Comparison of ENCODE assay signal across 8 cellular contexts in the genomic region with DNA sequence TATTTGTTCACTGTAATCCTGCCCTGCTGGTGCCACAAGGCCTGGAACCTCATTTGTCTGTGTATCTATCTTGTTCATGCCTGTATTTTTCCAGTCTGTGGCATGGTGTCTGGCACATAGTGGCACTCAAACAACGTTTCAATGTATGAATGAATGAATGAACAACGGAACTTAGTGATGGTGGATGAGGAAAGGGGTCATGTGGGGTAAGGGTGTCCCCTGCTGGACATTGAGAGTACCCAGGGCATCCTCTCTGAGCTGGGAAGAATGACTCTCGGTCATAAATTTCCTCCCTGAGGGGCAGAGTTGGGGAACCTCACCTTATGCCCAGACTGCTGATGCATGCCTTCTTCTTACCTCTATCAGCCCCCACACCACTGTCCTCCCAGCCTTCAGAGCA. TPM values are rescaled to one million over a fixed set of nuclear protein-coding genes. Genes with fewer than 3 reads are reported as not detected.
DNase-seq lines count a peak whose midpoint lies in the region; ATAC-seq, FAIRE-seq and TF ChIP-seq lines count a peak whose summit lies in the region.

No MANE protein-coding gene starts in this region.

- DNase-seq in A549 (ENCODE audit: low read depth in 1 of 2, low spot score in 1 of 2): peak; percentile 68 to 69
- peak; percentile 21 for DNase-seq in GDM1 (lab: John Stamatoyannopoulos, UW)
- DNase-seq in OCI-LY7 (ENCODE audit: low spot score): peak; percentile 40
- peak; percentile 51 for DNase-seq in activated naive CD8-positive, alpha-beta T cell treated with anti-CD3 and anti-CD28 coated beads, Interleukin-2, amount 50 U/mL, for 24 hours
- no peak for DNase-seq in right lobe of liver
- no peak for DNase-seq in mucosa of gallbladder (ENCODE audit: low spot score)

- TF ChIP-seq EP300 in A549 (IDR thresholded peaks at IDR 0.05): no peak

- no peaks in the 10 kb centered on the region for H4K20me1 ChIP-seq in OCI-LY7 (ENCODE audit: insufficient read depth, low read length)

- 5% methylated on average over 3 of the region's 3 CpGs for WGBS in A549 (ENCODE audit: missing lambda C conversion rate)
- WGBS in right lobe of liver (ENCODE audit: insufficient coverage, low coverage, low lambda C conversion rate, missing lambda C conversion rate): 17% methylated on average over 3 of the region's 3 CpGs

- H3K4me1 ChIP-seq in A549 (peaks cover 24% of the 10 kb centered on the region), OCI-LY7 (ENCODE audit: insufficient read depth, low read length, poor library complexity, severe bottlenecking) (no peaks in the 10 kb centered on the region), right lobe of liver (no peaks in the 10 kb centered on the region)

- no peak overlapping the region for H3K4me3 ChIP-seq in A549
- H3K4me3 ChIP-seq in OCI-LY7 (ENCODE audit: low read depth, low read length, poor library complexity, severe bottlenecking): no peak overlapping the region
- H3K4me3 ChIP-seq in right lobe of liver: no peak overlapping the region

- H3K79me2 ChIP-seq in OCI-LY7 (ENCODE audit: insufficient read depth, low read depth, low read length): no peaks in the 10 kb centered on the region

- no peak overlapping the region for H2AFZ ChIP-seq in OCI-LY7 (ENCODE audit: low read length)

- H3K4me1 Mint-ChIP-seq in activated naive CD8-positive, alpha-beta T cell treated with anti-CD3 and anti-CD28 coated beads, Interleukin-2, amount 50 U/mL, for 24 hours: peaks cover 45% of the 10 kb centered on the region

- BruUV-seq in OCI-LY7 (replicated peaks; lab: Mats Ljungman, UMichigan): no TSS peak

- no peaks in the 10 kb centered on the region for H3K9me3 ChIP-seq in A549
- H3K9me3 ChIP-seq in OCI-LY7 (ENCODE audit: low read length): no peaks in the 10 kb centered on the region
- no peaks in the 10 kb centered on the region for H3K9me3 ChIP-seq in right lobe of liver

- peak overlapping the region in 1 of 2 experiments; percentile 7; a peak in 1 of 6 replicates for H3K27ac ChIP-seq in A549
- H3K27ac ChIP-seq in OCI-LY7 (ENCODE audit: low read depth, low read length, poor library complexity, severe bottlenecking): no peak overlapping the region
- no peak overlapping the region for H3K27ac ChIP-seq in right lobe of liver

- TF ChIP-seq POLR2A in A549 (IDR thresholded peaks at IDR 0.05; ENCODE audit: low read length) (no peak), right lobe of liver (IDR thresholded peaks at IDR 0.05) (no peak)

- no peaks in the 10 kb centered on the region for H3K27me3 ChIP-seq in right lobe of liver

- no peaks in the 10 kb centered on the region for H3K9me2 ChIP-seq in OCI-LY7 (ENCODE audit: insufficient read depth, low read length)

- intact Hi-C loops in OCI-LY7 (cut with micrococcal nuclease; ENCODE audit: unreplicated experiment): loop anchor here (1.0 kb wide), 1 partner anchor 106 kb away; no protein-coding TSS in a partner anchor
- intact Hi-C loops in right lobe of liver (cut with DNase I): no loop called here

- CTCF ChIA-PET in A549 (lab: Yijun Ruan, JAX) (interaction anchor here (0.6 to 3.7 kb wide), 43 partner anchors 10 to 287 kb away, joined by 3 to 34 read pairs (median 4); partner anchors contain the start of genes CATSPER4, CEP85, SH3BGRL3 and ZNF593), OCI-LY7 (lab: Charles Lee; ENCODE audit: unreplicated experiment) (interaction anchor here (0.5 kb wide), 1 partner anchor 14 kb away, joined by 5 read pairs; no protein-coding TSS in a partner anchor)

- H3K36me3 ChIP-seq in OCI-LY7 (ENCODE audit: insufficient read depth, low read length): no peaks in the 10 kb centered on the region
- H3K36me3 ChIP-seq in right lobe of liver: no peaks in the 10 kb centered on the region

- FAIRE-seq in A549 (lab: Jason Lieb, UNC): no peak

- no peak overlapping the region for H3K27ac Mint-ChIP-seq in activated naive CD8-positive, alpha-beta T cell treated with anti-CD3 and anti-CD28 coated beads, Interleukin-2, amount 50 U/mL, for 24 hours

- H3K4me2 ChIP-seq in A549 (peak overlapping the region; percentile 22), OCI-LY7 (ENCODE audit: low read length) (no peak overlapping the region)

- no peaks in the 10 kb centered on the region for H3K36me3 Mint-ChIP-seq in activated naive CD8-positive, alpha-beta T cell treated with anti-CD3 and anti-CD28 coated beads, Interleukin-2, amount 50 U/mL, for 24 hours (ENCODE audit: low read depth)

- POLR2A ChIA-PET in A549 (lab: Yijun Ruan, JAX) (no interaction called here), OCI-LY7 (lab: Charles Lee) (no interaction called here)

- TF ChIP-seq CTCF in A549 (IDR thresholded peaks at IDR 0.05): peak; percentile 82
- TF ChIP-seq CTCF in OCI-LY7 (conservative IDR thresholded peaks at IDR 0.05; ENCODE audit: low read length): peak; percentile 69
- peak in 3 of 4 donors; percentile 9 to 38 (median 26) for TF ChIP-seq CTCF in right lobe of liver (IDR thresholded peaks at IDR 0.05)

- H3K4me3 Mint-ChIP-seq in activated naive CD8-positive, alpha-beta T cell treated with anti-CD3 and anti-CD28 coated beads, Interleukin-2, amount 50 U/mL, for 24 hours: no peak overlapping the region

- H3K27me3 Mint-ChIP-seq in activated naive CD8-positive, alpha-beta T cell treated with anti-CD3 and anti-CD28 coated beads, Interleukin-2, amount 50 U/mL, for 24 hours: peaks cover 3% of the 10 kb centered on the region

- ATAC-seq in A549: peak; percentile 91 to 92
- ATAC-seq in activated naive CD8-positive, alpha-beta T cell treated with anti-CD3 and anti-CD28 coated beads, Interleukin-2, amount 50 U/mL, for 24 hours: peak; percentile 55
- ATAC-seq in right lobe of liver: peak in 1 of 4 donors; percentile 30
- ATAC-seq in HG03520 (IDR thresholded peaks at IDR 0.05; ENCODE audit: unreplicated experiment): no peak
- no peak for ATAC-seq in GM21381 (IDR thresholded peaks at IDR 0.05; ENCODE audit: unreplicated experiment)

- H3K9me3 Mint-ChIP-seq in activated naive CD8-positive, alpha-beta T cell treated with anti-CD3 and anti-CD28 coated beads, Interleukin-2, amount 50 U/mL, for 24 hours: no peaks in the 10 kb centered on the region

- peak; percentile 86 to 93 for TF ChIP-seq RAD21 in A549 (conservative IDR thresholded peaks at IDR 0.05 in 1 of 2, IDR thresholded peaks at IDR 0.05 in 1 of 2)

TF ChIP-seq in A549, 52 proteins besides CTCF, POLR2A, EP300 and RAD21:
- TF ChIP-seq SMC3 (IDR thresholded peaks at IDR 0.05) (peak; percentile 82), MAFK (IDR thresholded peaks at IDR 0.05; ENCODE audit: partially characterized antibody) (no peak)

RNA-seq across cellular contexts. Expression of gene ZNF683, which starts 18.9 kb away (rescaled TPM):
- polyA plus RNA-seq in A549 (2011; rRNA removed) (not detected in 2 replicates), A549 (2017; fragmentation: RNase III; extraction: RNeasy Plus Mini Kit Qiagen cat#74134 plus additional on column Dnase treatment) (not detected in 3 replicates)
- polyA plus RNA-seq in A549 (2012; cell fraction: cytosol; rRNA removed): not detected in 2 replicates
- not detected in 2 replicates for polyA plus RNA-seq in A549 (2012; cell fraction: nucleus; rRNA removed)
- not detected in 2 replicates for polyA minus RNA-seq in A549 (2011; rRNA and poly(A)+ RNA removed)
- total RNA-seq in OCI-LY7 (2014; rRNA removed; shearing (Covaris generic)): not detected in 2 replicates
- total RNA-seq in OCI-LY7 (2022) (not detected in 2 replicates), right lobe of liver (under 1 TPM in 1 of 6 experiments, not detected in 5; 0.19 TPM), mucosa of gallbladder (2.9 TPM)

RNA-seq across cellular contexts. Expression of gene LIN28A, which starts 19.2 kb away (rescaled TPM):
- polyA plus RNA-seq in A549 (2011; rRNA removed): 0.03 and 0.04 TPM in 2 replicates
- polyA plus RNA-seq in A549 (2012; cell fraction: cytosol; rRNA removed): not detected in 2 replicates
- 0.01 and 0.02 TPM in 2 replicates for polyA plus RNA-seq in A549 (2012; cell fraction: nucleus; rRNA removed)
- polyA plus RNA-seq in A549 (2017; fragmentation: RNase III; extraction: RNeasy Plus Mini Kit Qiagen cat#74134 plus additional on column Dnase treatment): 0.03 TPM in 1 of 3 replicates, not detected in the others
- not detected in 2 replicates for polyA minus RNA-seq in A549 (2011; rRNA and poly(A)+ RNA removed)
- total RNA-seq in OCI-LY7 (2014; rRNA removed; shearing (Covaris generic)): not detected in 2 replicates
- not detected in 2 replicates for total RNA-seq in OCI-LY7 (2022)
- under 1 TPM in 1 of 6 experiments, not detected in 5; 0.09 TPM for total RNA-seq in right lobe of liver
- total RNA-seq in mucosa of gallbladder: 1.4 TPM

RNA-seq across cellular contexts. Expression of gene CRYBG2, which starts 37.5 kb away (rescaled TPM):
- polyA plus RNA-seq in A549 (2011; rRNA removed) (0.67 and 1.1 TPM in 2 replicates), A549 (2017; fragmentation: RNase III; extraction: RNeasy Plus Mini Kit Qiagen cat#74134 plus additional on column Dnase treatment) (2.3 to 2.7 TPM (median 2.4 TPM) in 3 replicates)
- 2.0 and 2.1 TPM in 2 replicates for polyA plus RNA-seq in A549 (2012; cell fraction: cytosol; rRNA removed)
- polyA plus RNA-seq in A549 (2012; cell fraction: nucleus; rRNA removed): 4.9 and 8.7 TPM in 2 replicates
- polyA minus RNA-seq in A549 (2011; rRNA and poly(A)+ RNA removed): 2.0 and 3.8 TPM in 2 replicates
- total RNA-seq in OCI-LY7 (2014; rRNA removed; shearing (Covaris generic)): 1.3 and 4.4 TPM in 2 replicates
- total RNA-seq in OCI-LY7 (2022) (3.0 and 5.5 TPM in 2 replicates), right lobe of liver (1 to 10 TPM in 2 of 6 experiments, under 1 TPM in 1, not detected in 3; 0.81 to 1.9 (median 1.7) TPM), mucosa of gallbladder (25.5 TPM)

RNA-seq across cellular contexts. Expression of gene DHDDS, which starts 40.7 kb away (rescaled TPM):
- 20.4 and 26.0 TPM in 2 replicates for polyA plus RNA-seq in A549 (2011; rRNA removed)
- polyA plus RNA-seq in A549 (2012; cell fraction: cytosol; rRNA removed): 12.7 and 15.5 TPM in 2 replicates
- 17.3 and 19.0 TPM in 2 replicates for polyA plus RNA-seq in A549 (2012; cell fraction: nucleus; rRNA removed)
- 26.9 to 27.8 TPM (median 27.3 TPM) in 3 replicates for polyA plus RNA-seq in A549 (2017; fragmentation: RNase III; extraction: RNeasy Plus Mini Kit Qiagen cat#74134 plus additional on column Dnase treatment)
- polyA minus RNA-seq in A549 (2011; rRNA and poly(A)+ RNA removed): 29.8 and 30.1 TPM in 2 replicates
- total RNA-seq in OCI-LY7 (2014; rRNA removed; shearing (Covaris generic)): 33.2 and 39.0 TPM in 2 replicates
- total RNA-seq in OCI-LY7 (2022): 43.4 and 45.1 TPM in 2 replicates
- total RNA-seq in right lobe of liver: 10 to 100 TPM; 20.0 to 48.6 (median 24.9) TPM
- total RNA-seq in mucosa of gallbladder: 42.3 TPM

Comparison
In these comparisons a context has a peak if more than half of its experiments do, and no peak if none do; other contexts are left out.
1. ATAC-seq: peak in A549 (2 of 2) and activated naive CD8-positive, alpha-beta T cell treated with anti-CD3 and anti-CD28 coated beads, Interleukin-2, amount 50 U/mL, for 24 hours (single experiment); none in HG03520 (single experiment) and GM21381 (single experiment).
2. DNase-seq: peak in A549 (2 of 2), GDM1 (single experiment), OCI-LY7 (single experiment) and activated naive CD8-positive, alpha-beta T cell treated with anti-CD3 and anti-CD28 coated beads, Interleukin-2, amount 50 U/mL, for 24 hours (single experiment); none in right lobe of liver (0 of 3) and mucosa of gallbladder (single experiment).
3. CTCF ChIP-seq: peak in every context shown above with its lines; median percentile 82 in A549; 69 in OCI-LY7; 26 in right lobe of liver.